ENCODE assay signal across 15 cellular contexts in genomic region chr6:5553767-5554166, GRCh38.
"Had no signal": no experiment of that assay in that cellular context is flagged by ENCODE, and none has a peak within 500 bp of the region (broad histone marks: within the 10 kb centered on the region; RNA-seq: fewer than 3 reads in every experiment).

No MANE protein-coding gene starts in this region.

- H3K27me3 ChIP-seq: brain microvascular endothelial cell, dorsolateral prefrontal cortex, spleen, suprapubic skin had no signal

- DNase-seq: activated CD4-positive, alpha-beta T cell treated with anti-CD3 and anti-CD28 coated beads, Interleukin-2, amount 50 U/mL, for 4 hours; activated effector memory CD4-positive, alpha-beta T cell treated with anti-CD3 and anti-CD28 coated beads, Interleukin-2, amount 50 U/mL, for 16 hours; activated T-cell treated with anti-CD3 and anti-CD28 coated beads, Interleukin-2, amount 50 U/mL, for 24 hours; amygdala; brain microvascular endothelial cell; dorsolateral prefrontal cortex; nephron progenitor cell; psoas muscle; spleen; stimulated activated CD4-positive, alpha-beta T cell treated with anti-CD3 and anti-CD28 coated beads, Interleukin-1b, Interleukin-23, amount 100 ng/mL, for 48 hours; stimulated activated naive CD4-positive, alpha-beta T cell treated with Interleukin-2 at 50 U/mL for 16 hours had no signal

- H3K4me1 ChIP-seq: psoas muscle, spleen, suprapubic skin had no signal

- ATAC-seq: activated naive CD4-positive, alpha-beta T cell treated with anti-CD3 and anti-CD28 coated beads, Interleukin-2, amount 50 U/mL, for 72 hours; esophagus mucosa; psoas muscle; sciatic nerve had no signal

- H3K36me3 ChIP-seq: brain microvascular endothelial cell, suprapubic skin had no signal

- H3K4me3 ChIP-seq: dorsolateral prefrontal cortex, psoas muscle, spleen, suprapubic skin had no signal

- H3K27ac ChIP-seq: brain microvascular endothelial cell, dorsolateral prefrontal cortex, psoas muscle, spleen, suprapubic skin had no signal
